ENCODE assay signal across 21 cellular contexts in the genomic region with DNA sequence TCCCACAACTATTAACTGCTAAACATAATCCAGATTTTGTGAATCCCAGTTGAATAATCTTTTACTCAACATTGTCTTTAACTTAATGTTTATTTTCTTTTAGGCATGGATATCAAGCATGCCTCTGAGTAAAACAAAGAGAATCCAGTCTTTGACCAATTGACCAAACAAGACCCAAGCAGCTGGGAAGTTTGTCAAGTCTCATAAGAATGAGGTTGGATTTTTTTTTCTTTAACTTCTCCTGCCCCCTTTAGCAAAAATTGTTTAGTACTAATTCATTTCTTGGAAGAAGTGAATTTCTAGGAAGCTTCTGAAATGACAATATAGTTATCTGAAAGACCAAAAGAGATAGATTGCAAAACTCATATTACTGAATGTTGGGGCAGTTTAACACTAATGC.
DNase-seq lines count a peak whose midpoint lies in the region; ATAC-seq and TF ChIP-seq lines count a peak whose summit lies in the region.
"Had no signal": no experiment of that assay in that cellular context is flagged by ENCODE, and none has a peak within 500 bp of the region (broad histone marks: within the 10 kb centered on the region; RNA-seq: fewer than 3 reads in every experiment).

No MANE protein-coding gene starts in this region.

- H3K4me3 ChIP-seq in AG04449 (ENCODE audit: low read depth, low read length) (no peak overlapping the region), GM23248 (no peak overlapping the region), mesenchymal stem cell (ENCODE audit: insufficient read depth in 1 of 2, low read depth in 1 of 2, low read length in 2 of 2) (no peak overlapping the region)
- H3K4me3 ChIP-seq: heart left ventricle, ovary, spleen, upper lobe of right lung had no signal

- H4K8ac ChIP-seq in mesenchymal stem cell (ENCODE audit: low read length), result no peak overlapping the region

- H3K4ac ChIP-seq in mesenchymal stem cell (ENCODE audit: low read depth in 1 of 2, low read length in 2 of 2), result no peak overlapping the region

- CTCF ChIA-PET in AG04449 (lab: Yijun Ruan, JAX), result interaction anchor here (0.8 to 15.0 kb wide), 10 partner anchors 10 to 784 kb away, joined by 3 to 403 read pairs (median 5); no protein-coding TSS in a partner anchor

- no peak overlapping the region for H2AK5ac ChIP-seq in mesenchymal stem cell (ENCODE audit: low read length, severe bottlenecking)

- no peak overlapping the region for H3K23ac ChIP-seq in mesenchymal stem cell (ENCODE audit: low read length in 2 of 2)

- no peak overlapping the region for H2BK5ac ChIP-seq in mesenchymal stem cell (ENCODE audit: low read depth, low read length, poor library complexity, severe bottlenecking)

- no peak overlapping the region for H2AFZ ChIP-seq in GM23248
- H2AFZ ChIP-seq in mesenchymal stem cell (ENCODE audit: low read depth, low read length), result no peak overlapping the region

- no peak overlapping the region for H3K14ac ChIP-seq in mesenchymal stem cell (ENCODE audit: low read length in 2 of 2)

- peak overlapping the region; percentile 50 for H3K4me2 ChIP-seq in GM23248 (ENCODE audit: unreplicated experiment)
- H3K4me2 ChIP-seq in mesenchymal stem cell (ENCODE audit: low read length, poor library complexity, severe bottlenecking), result no peak overlapping the region

- H2BK120ac ChIP-seq in mesenchymal stem cell (ENCODE audit: low read depth, low read length), result peak overlapping the region; percentile 15

- no peaks in the 10 kb centered on the region for H3K79me1 ChIP-seq in mesenchymal stem cell (replicated peaks; ENCODE audit: low read length, poor library complexity, severe bottlenecking)

- H4K20me1 ChIP-seq in GM23248 (ENCODE audit: insufficient read depth), result no peaks in the 10 kb centered on the region

- H3K79me2 ChIP-seq in GM23248 (ENCODE audit: insufficient read depth), result no peaks in the 10 kb centered on the region

- ATAC-seq in HG02885 (IDR thresholded peaks at IDR 0.05; ENCODE audit: poor library complexity, unreplicated experiment), result no peak
- no peak for ATAC-seq in natural killer cell treated with Interleukin-12 subunit alpha and Interleukin-12 subunit beta and Interleukin-15 and Interleukin-18, amount 100 ng/mL, for 72 hours
- ATAC-seq: heart left ventricle, upper lobe of right lung had no signal

- H3K9ac ChIP-seq in GM23248, result no peak overlapping the region
- H3K9ac ChIP-seq in mesenchymal stem cell (ENCODE audit: low read length), result no peak overlapping the region

- H3F3A ChIP-seq in GM23248 (ENCODE audit: insufficient read depth), result peaks cover 42% of the 10 kb centered on the region

- in situ Hi-C loops in GM23248 (cut with MboI), result loop anchor here (10.0 kb wide), 2 partner anchors 634 to 774 kb away; no protein-coding TSS in a partner anchor

- H3K9me3 ChIP-seq in GM23248 (ENCODE audit: low read depth) (no peaks in the 10 kb centered on the region), mesenchymal stem cell (ENCODE audit: control insufficient read depth, low read length) (no peaks in the 10 kb centered on the region)
- H3K9me3 ChIP-seq: heart left ventricle, ovary, spleen, upper lobe of right lung had no signal

- no peaks in the 10 kb centered on the region for H3K9me3 Mint-ChIP-seq in natural killer cell treated with Interleukin-12 subunit alpha and Interleukin-12 subunit beta and Interleukin-15 and Interleukin-18, amount 100 ng/mL, for 72 hours
- H3K9me3 Mint-ChIP-seq: activated CD4-positive, alpha-beta T cell treated with anti-CD3 and anti-CD28 coated beads, Interleukin-2, amount 10 ng/mL, durations not matched to agents 7 days and 5 days; activated naive CD4-positive, alpha-beta T cell treated with anti-CD3 and anti-CD28 coated beads for 36 hours; mesothelial cell of epicardium had no signal

- H3K36me3 Mint-ChIP-seq in natural killer cell treated with Interleukin-12 subunit alpha and Interleukin-12 subunit beta and Interleukin-15 and Interleukin-18, amount 100 ng/mL, for 72 hours, result no peaks in the 10 kb centered on the region
- H3K36me3 Mint-ChIP-seq: mesothelial cell of epicardium had no signal

- H3K4me3 Mint-ChIP-seq in natural killer cell treated with Interleukin-12 subunit alpha and Interleukin-12 subunit beta and Interleukin-15 and Interleukin-18, amount 100 ng/mL, for 72 hours, result no peak overlapping the region
- H3K4me3 Mint-ChIP-seq: activated CD4-positive, alpha-beta T cell treated with anti-CD3 and anti-CD28 coated beads, Interleukin-2, amount 10 ng/mL, durations not matched to agents 7 days and 5 days; activated naive CD4-positive, alpha-beta T cell treated with anti-CD3 and anti-CD28 coated beads for 36 hours; B cell; mesothelial cell of epicardium had no signal

- TF ChIP-seq CTCF in AG04449 (IDR thresholded peaks at IDR 0.05; ENCODE audit: insufficient read depth, low read length, missing control alignments), result no peak

- POLR2A ChIA-PET in AG04449 (lab: Yijun Ruan, JAX), result no interaction called here

- H3K27me3 ChIP-seq in GM23248 (replicated peaks; ENCODE audit: insufficient read depth), result no peaks in the 10 kb centered on the region
- no peaks in the 10 kb centered on the region for H3K27me3 ChIP-seq in mesenchymal stem cell (ENCODE audit: control insufficient read depth in 1 of 2, insufficient read depth in 1 of 2, low read length in 2 of 2)
- H3K27me3 ChIP-seq: heart left ventricle, ovary, spleen, upper lobe of right lung had no signal

- H2BK12ac ChIP-seq in mesenchymal stem cell (ENCODE audit: low read length in 2 of 2), result no peak overlapping the region

- peaks cover 5 to 9% of the 10 kb centered on the region in 2 donors for H3K4me1 Mint-ChIP-seq in natural killer cell treated with Interleukin-12 subunit alpha and Interleukin-12 subunit beta and Interleukin-15 and Interleukin-18, amount 100 ng/mL, for 72 hours (ENCODE audit: low read depth in 2 of 2)
- H3K4me1 Mint-ChIP-seq: B cell had no signal

- DNase-seq in AG04449 (ENCODE audit: low read depth, low spot score) (peak; percentile 66), GM23248 (peak; percentile 89), astrocyte of the hippocampus (ENCODE audit: low read depth, low spot score) (peak; percentile 57), mesenchymal stem cell (peak; percentile 42), SW480 (ENCODE audit: low spot score) (no peak)
- DNase-seq in natural killer cell treated with Interleukin-12 subunit alpha and Interleukin-12 subunit beta and Interleukin-15 and Interleukin-18, amount 100 ng/mL, for 72 hours (ENCODE audit: low spot score), result no peak
- no peak for DNase-seq in stimulated activated CD4-positive, alpha-beta T cell treated with anti-CD3 and anti-CD28 coated beads, Interleukin-12 subunit alpha, Interleukin-12 subunit beta, amount 100 ng/mL, for 4 hours
- DNase-seq: activated CD4-positive, alpha-beta T cell treated with anti-CD3 and anti-CD28 coated beads, Interleukin-2, amount 10 ng/mL, durations not matched to agents 7 days and 5 days; activated naive CD4-positive, alpha-beta T cell treated with anti-CD3 and anti-CD28 coated beads for 36 hours; caudate nucleus; heart left ventricle; NCI-H1436 treated with DMSO at 0.1 percent for 48 hours; ovary; SHP77; spleen; stimulated activated naive CD4-positive, alpha-beta T cell treated with Interleukin-2 at 50 U/mL for 16 hours; T-helper 9 cell; upper lobe of right lung had no signal

- peaks cover 0 to 2% of the 10 kb centered on the region in 2 donors for H3K27me3 Mint-ChIP-seq in natural killer cell treated with Interleukin-12 subunit alpha and Interleukin-12 subunit beta and Interleukin-15 and Interleukin-18, amount 100 ng/mL, for 72 hours
- H3K27me3 Mint-ChIP-seq: activated CD4-positive, alpha-beta T cell treated with anti-CD3 and anti-CD28 coated beads, Interleukin-2, amount 10 ng/mL, durations not matched to agents 7 days and 5 days had no signal

- no peaks in the 10 kb centered on the region for H3K9me2 ChIP-seq in GM23248 (ENCODE audit: insufficient read depth)

- no peak overlapping the region for H3K18ac ChIP-seq in mesenchymal stem cell (ENCODE audit: low read depth in 1 of 2, low read length in 2 of 2)

- H3K4me1 ChIP-seq in GM23248 (ENCODE audit: insufficient read depth), result peaks cover 53% of the 10 kb centered on the region
- H3K4me1 ChIP-seq in mesenchymal stem cell (ENCODE audit: control insufficient read depth, insufficient read depth, low read depth, low read length), result peaks cover 2% of the 10 kb centered on the region

- peak overlapping the region; percentile 60 for H3K27ac ChIP-seq in GM23248
- H3K27ac ChIP-seq in mesenchymal stem cell (ENCODE audit: low read length, poor library complexity, severe bottlenecking), result no peak overlapping the region
- H3K27ac ChIP-seq: ovary, spleen, upper lobe of right lung had no signal

- no peak overlapping the region for H2BK15ac ChIP-seq in mesenchymal stem cell (ENCODE audit: low read depth, poor library complexity, severe bottlenecking)

- H3K27ac Mint-ChIP-seq in natural killer cell treated with Interleukin-12 subunit alpha and Interleukin-12 subunit beta and Interleukin-15 and Interleukin-18, amount 100 ng/mL, for 72 hours, result no peak overlapping the region
- H3K27ac Mint-ChIP-seq: activated CD4-positive, alpha-beta T cell treated with anti-CD3 and anti-CD28 coated beads, Interleukin-2, amount 10 ng/mL, durations not matched to agents 7 days and 5 days; activated naive CD4-positive, alpha-beta T cell treated with anti-CD3 and anti-CD28 coated beads for 36 hours; B cell had no signal

- H3K36me3 ChIP-seq in GM23248 (ENCODE audit: low read depth) (no peaks in the 10 kb centered on the region), mesenchymal stem cell (ENCODE audit: control insufficient read depth in 1 of 2, insufficient read depth in 2 of 2, low read depth in 1 of 2, low read length in 2 of 2) (no peaks in the 10 kb centered on the region)
- H3K36me3 ChIP-seq: heart left ventricle, ovary, spleen, upper lobe of right lung had no signal

- H4K91ac ChIP-seq in mesenchymal stem cell (ENCODE audit: low read length), result no peak overlapping the region

Comparison
In these comparisons a context has a peak if more than half of its experiments do, and no peak if none do; other contexts are left out.
1. DNase-seq: peak in AG04449 (single experiment), GM23248 (single experiment), astrocyte of the hippocampus (single experiment) and mesenchymal stem cell (single experiment); none in natural killer cell treated with Interleukin-12 subunit alpha and Interleukin-12 subunit beta and Interleukin-15 and Interleukin-18, amount 100 ng/mL, for 72 hours (single experiment), SW480 (single experiment) and stimulated activated CD4-positive, alpha-beta T cell treated with anti-CD3 and anti-CD28 coated beads, Interleukin-12 subunit alpha, Interleukin-12 subunit beta, amount 100 ng/mL, for 4 hours (single experiment).